ENCODE assay signal across 25 cellular contexts in the genomic region with DNA sequence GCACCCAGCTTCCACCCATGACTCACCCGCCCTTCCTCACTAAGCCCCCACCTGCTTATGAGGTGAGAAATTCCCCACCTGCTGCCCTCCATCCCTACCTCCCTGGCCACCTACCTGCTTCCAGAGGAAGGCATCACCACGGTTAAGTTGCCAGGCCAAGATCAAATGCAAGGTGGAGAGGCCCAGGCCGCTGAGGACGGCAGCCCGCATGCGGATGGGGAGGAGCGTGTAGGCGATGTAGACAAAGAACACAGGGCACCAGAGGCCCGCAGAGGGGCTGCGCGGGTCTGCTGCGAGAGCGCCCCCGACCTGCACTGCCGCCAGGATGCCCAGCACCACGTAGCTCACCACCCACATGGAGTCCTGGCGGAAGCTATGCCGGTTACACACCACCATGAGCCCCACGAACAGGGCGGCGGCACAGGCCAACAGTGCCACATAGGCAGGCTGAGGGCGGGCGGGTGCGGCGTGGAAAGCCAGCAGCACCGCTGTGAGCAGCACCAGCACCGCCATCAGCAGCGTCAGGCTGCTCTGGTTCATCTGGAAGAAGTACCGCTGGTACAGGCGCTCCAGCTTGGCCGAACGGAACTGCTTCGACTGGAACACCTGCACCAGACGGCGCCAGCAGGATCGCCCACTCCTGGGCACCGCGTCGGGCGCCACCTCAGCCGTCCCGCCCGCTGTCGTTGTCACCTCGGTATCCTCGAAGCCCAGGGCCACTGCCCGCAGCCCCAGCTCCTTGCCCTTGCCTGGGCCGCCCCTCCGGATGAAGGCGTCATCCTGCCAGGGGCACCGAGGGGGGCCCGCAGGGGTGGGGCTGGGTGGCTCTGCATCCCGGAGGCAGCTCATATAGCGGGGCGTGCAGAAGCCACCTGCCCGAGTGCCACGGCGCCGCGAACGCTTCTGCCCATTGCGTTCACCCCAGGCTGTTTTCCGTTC. TPM values are rescaled to one million over a fixed set of nuclear protein-coding genes. Genes with fewer than 3 reads are reported as not detected.
"Had no signal": no experiment of that assay in that cellular context is flagged by ENCODE, and none has a peak within 500 bp of the region (broad histone marks: within the 10 kb centered on the region; RNA-seq: fewer than 3 reads in every experiment).

No MANE protein-coding gene starts in this region.

- DNase-seq: activated CD4-positive, alpha-beta T cell treated with anti-CD3 and anti-CD28 coated beads, Interleukin-2, amount 10 ng/mL, durations not matched to agents 7 days and 5 days; activated CD8-positive, alpha-beta memory T cell treated with anti-CD3 and anti-CD28 coated beads, Interleukin-2, amount 50 U/mL, for 4 hours; activated effector memory CD4-positive, alpha-beta T cell treated with anti-CD3 and anti-CD28 coated beads, Interleukin-2, amount 50 U/mL, for 16 hours; activated naive CD4-positive, alpha-beta T cell treated with anti-CD3 and anti-CD28 coated beads, Interleukin-2, amount 50 U/mL, for 16 hours; activated T-cell treated with anti-CD3 and anti-CD28 coated beads, Interleukin-2, amount 50 U/mL, for 4 hours; aorta; cerebellar nuclear complex; effector memory CD4-positive, alpha-beta T cell; hippocampal formation; mucosa of descending colon; naive B cell; right lobe of liver; small intestine; stimulated activated CD4-positive, alpha-beta T cell treated with anti-CD3 and anti-CD28 coated beads, Interleukin-15, amount 100 ng/mL, for 24 hours; stimulated activated CD4-positive, alpha-beta T cell treated with anti-CD3 and anti-CD28 coated beads, Interleukin-4, amount 100 ng/mL, for 24 hours; T-helper 1 cell; T-helper 9 cell; tibial artery had no signal

- H3K4me3 Mint-ChIP-seq: activated CD4-positive, alpha-beta T cell treated with anti-CD3 and anti-CD28 coated beads, Interleukin-2, amount 10 ng/mL, durations not matched to agents 7 days and 5 days; activated T-cell treated with anti-CD3 and anti-CD28 coated beads, Interleukin-2, amount 50 U/mL, for 4 hours; dendritic cell treated with granulocyte-macrophage colony-stimulating factor and Interleukin-4, amounts not matched to agents 40 ng/mL and 50 ng/mL, for 4 days; naive B cell; neural progenitor cell; stimulated activated effector memory CD8-positive, alpha-beta T cell treated with anti-CD3 and anti-CD28 coated beads, Interleukin-12 subunit alpha, Interleukin-12 subunit beta, amount 100 ng/mL, for 72 hours had no signal

- ATAC-seq: activated CD4-positive, CD25-positive, alpha-beta regulatory T cell treated with anti-CD3 and anti-CD28 coated beads, Interleukin-2, amount 50 U/mL, for 24 hours; activated T-cell treated with anti-CD3 and anti-CD28 coated beads, Interleukin-2, amount 50 U/mL, for 4 hours; left lobe of liver; mucosa of descending colon; right lobe of liver; SK-N-SH treated with all-trans-retinoic acid at 6 μM for 48 hours; stimulated activated effector memory CD8-positive, alpha-beta T cell treated with anti-CD3 and anti-CD28 coated beads, Interleukin-12 subunit alpha, Interleukin-12 subunit beta, amount 100 ng/mL, for 72 hours had no signal

- H3K27me3 ChIP-seq: neural progenitor cell, right lobe of liver, tibial artery had no signal

- H3K4me1 Mint-ChIP-seq: activated CD4-positive, alpha-beta T cell treated with anti-CD3 and anti-CD28 coated beads, Interleukin-2, amount 10 ng/mL, durations not matched to agents 7 days and 5 days; stimulated activated effector memory CD8-positive, alpha-beta T cell treated with anti-CD3 and anti-CD28 coated beads, Interleukin-12 subunit alpha, Interleukin-12 subunit beta, amount 100 ng/mL, for 72 hours had no signal

- H3K9me3 ChIP-seq: mucosa of descending colon, psoas muscle, right lobe of liver, tibial artery had no signal

- H3K9me3 Mint-ChIP-seq: activated CD4-positive, alpha-beta T cell treated with anti-CD3 and anti-CD28 coated beads, Interleukin-2, amount 10 ng/mL, durations not matched to agents 7 days and 5 days; activated T-cell treated with anti-CD3 and anti-CD28 coated beads, Interleukin-2, amount 50 U/mL, for 4 hours; dendritic cell treated with granulocyte-macrophage colony-stimulating factor and Interleukin-4, amounts not matched to agents 40 ng/mL and 50 ng/mL, for 4 days; naive B cell; neural progenitor cell; stimulated activated effector memory CD8-positive, alpha-beta T cell treated with anti-CD3 and anti-CD28 coated beads, Interleukin-12 subunit alpha, Interleukin-12 subunit beta, amount 100 ng/mL, for 72 hours had no signal

- H3K27ac ChIP-seq: neural progenitor cell, psoas muscle, right lobe of liver had no signal

- H3K27ac Mint-ChIP-seq: activated CD4-positive, alpha-beta T cell treated with anti-CD3 and anti-CD28 coated beads, Interleukin-2, amount 10 ng/mL, durations not matched to agents 7 days and 5 days; dendritic cell treated with granulocyte-macrophage colony-stimulating factor and Interleukin-4, amounts not matched to agents 40 ng/mL and 50 ng/mL, for 4 days; neural progenitor cell; stimulated activated effector memory CD8-positive, alpha-beta T cell treated with anti-CD3 and anti-CD28 coated beads, Interleukin-12 subunit alpha, Interleukin-12 subunit beta, amount 100 ng/mL, for 72 hours had no signal

- H3K4me3 ChIP-seq: mucosa of descending colon, neural progenitor cell, psoas muscle, right lobe of liver, tibial artery had no signal

- H3K36me3 Mint-ChIP-seq: naive B cell; stimulated activated effector memory CD8-positive, alpha-beta T cell treated with anti-CD3 and anti-CD28 coated beads, Interleukin-12 subunit alpha, Interleukin-12 subunit beta, amount 100 ng/mL, for 72 hours had no signal

- H3K36me3 ChIP-seq: neural progenitor cell had no signal

RNA-seq across cellular contexts. Expression of gene ADCY6, which starts 6.2 kb away (rescaled TPM):
- total RNA-seq: activated CD4-positive, alpha-beta T cell treated with anti-CD3 and anti-CD28 coated beads, Interleukin-2, amount 10 ng/mL, durations not matched to agents 7 days and 5 days had no signal
